Comparison of ENCODE assay signal across 1 cellular context in the genomic region with DNA sequence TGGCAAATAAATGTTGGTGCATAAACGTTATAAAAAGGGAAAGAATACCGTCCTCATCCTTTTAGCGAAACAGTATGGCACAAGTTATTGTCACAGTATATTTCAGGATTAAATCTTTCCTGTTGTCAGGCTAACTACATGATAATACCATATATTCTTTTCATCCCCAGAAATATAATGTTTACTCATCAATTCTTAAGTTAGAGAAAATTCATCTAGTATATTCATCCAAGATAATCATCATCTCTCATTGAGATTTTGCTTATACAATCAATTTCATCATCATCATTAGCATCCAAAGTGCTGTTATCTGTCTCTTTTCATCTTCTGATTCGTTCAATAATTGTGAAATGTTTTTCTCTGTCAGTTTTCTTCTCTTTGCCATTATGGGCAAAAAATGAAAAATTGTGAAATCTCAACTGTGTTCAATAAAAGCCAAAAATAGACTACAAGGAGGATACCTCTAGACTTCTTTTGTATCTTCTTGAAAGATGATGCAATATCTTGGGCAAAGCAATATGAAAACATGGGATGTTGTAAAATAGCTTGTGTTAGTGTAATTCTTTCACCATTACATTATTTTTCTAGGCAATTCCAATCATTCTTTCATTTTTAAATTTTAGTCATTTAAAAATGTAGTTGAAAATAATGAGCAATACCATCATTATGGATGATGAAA.
TF ChIP-seq lines count a peak whose summit lies in the region.

No MANE protein-coding gene starts in this region.

TF ChIP-seq in K562, 482 proteins besides CTCF, POLR2A, EP300 and RAD21:
- TF ChIP-seq, protein P1, sequence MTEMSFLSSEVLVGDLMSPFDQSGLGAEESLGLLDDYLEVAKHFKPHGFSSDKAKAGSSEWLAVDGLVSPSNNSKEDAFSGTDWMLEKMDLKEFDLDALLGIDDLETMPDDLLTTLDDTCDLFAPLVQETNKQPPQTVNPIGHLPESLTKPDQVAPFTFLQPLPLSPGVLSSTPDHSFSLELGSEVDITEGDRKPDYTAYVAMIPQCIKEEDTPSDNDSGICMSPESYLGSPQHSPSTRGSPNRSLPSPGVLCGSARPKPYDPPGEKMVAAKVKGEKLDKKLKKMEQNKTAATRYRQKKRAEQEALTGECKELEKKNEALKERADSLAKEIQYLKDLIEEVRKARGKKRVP (CRISPR knock-in tag; IDR thresholded peaks at IDR 0.05) = peak; percentile 59; the same call in 1 of the 2 replicates
- TF ChIP-seq, protein P2, sequence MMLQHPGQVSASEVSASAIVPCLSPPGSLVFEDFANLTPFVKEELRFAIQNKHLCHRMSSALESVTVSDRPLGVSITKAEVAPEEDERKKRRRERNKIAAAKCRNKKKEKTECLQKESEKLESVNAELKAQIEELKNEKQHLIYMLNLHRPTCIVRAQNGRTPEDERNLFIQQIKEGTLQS (IDR thresholded peaks at IDR 0.05) = peak; percentile 81
- TF ChIP-seq, protein P2 (CRISPR knock-in tag; conservative IDR thresholded peaks at IDR 0.05) = no peak
- no peak for TF ChIP-seq POLR2G (IDR thresholded peaks at IDR 0.05; ENCODE audit: low read depth, low read length)
- no peak for TF ChIP-seq JUND (IDR thresholded peaks at IDR 0.05; ENCODE audit: borderline replicate concordance, low read depth, low read length)
- TF ChIP-seq JUND (tag; IDR thresholded peaks at IDR 0.05; ENCODE audit: borderline replicate concordance, low read depth, low read length) = no peak
- TF ChIP-seq ZSCAN32 (CRISPR knock-in tag; IDR thresholded peaks at IDR 0.05) = peak; percentile 79; the same call in 1 of the 2 replicates
- peak; percentile 50; the same call in 1 of the 2 replicates for TF ChIP-seq C11orf30 (IDR thresholded peaks at IDR 0.05; ENCODE audit: low read depth)
- peak; percentile 67 for TF ChIP-seq ZNF316 (IDR thresholded peaks at IDR 0.05)
- no peak for TF ChIP-seq BDP1 (IDR thresholded peaks at IDR 0.05; ENCODE audit: insufficient read depth, insufficient read length)
- TF ChIP-seq, protein P3, sequence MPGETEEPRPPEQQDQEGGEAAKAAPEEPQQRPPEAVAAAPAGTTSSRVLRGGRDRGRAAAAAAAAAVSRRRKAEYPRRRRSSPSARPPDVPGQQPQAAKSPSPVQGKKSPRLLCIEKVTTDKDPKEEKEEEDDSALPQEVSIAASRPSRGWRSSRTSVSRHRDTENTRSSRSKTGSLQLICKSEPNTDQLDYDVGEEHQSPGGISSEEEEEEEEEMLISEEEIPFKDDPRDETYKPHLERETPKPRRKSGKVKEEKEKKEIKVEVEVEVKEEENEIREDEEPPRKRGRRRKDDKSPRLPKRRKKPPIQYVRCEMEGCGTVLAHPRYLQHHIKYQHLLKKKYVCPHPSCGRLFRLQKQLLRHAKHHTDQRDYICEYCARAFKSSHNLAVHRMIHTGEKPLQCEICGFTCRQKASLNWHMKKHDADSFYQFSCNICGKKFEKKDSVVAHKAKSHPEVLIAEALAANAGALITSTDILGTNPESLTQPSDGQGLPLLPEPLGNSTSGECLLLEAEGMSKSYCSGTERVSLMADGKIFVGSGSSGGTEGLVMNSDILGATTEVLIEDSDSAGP (CRISPR knock-in tag; IDR thresholded peaks at IDR 0.05) = no peak
- no peak for TF ChIP-seq ZNF354B (CRISPR knock-in tag; IDR thresholded peaks at IDR 0.05)
- peak; percentile 88 for TF ChIP-seq CEBPB (tag; IDR thresholded peaks at IDR 0.05)
- TF ChIP-seq CEBPG (CRISPR knock-in tag; IDR thresholded peaks at IDR 0.05) = no peak
- peak; percentile 84 to 93 for TF ChIP-seq CEBPG (tag; conservative IDR thresholded peaks at IDR 0.05 in 1 of 2, IDR thresholded peaks at IDR 0.05 in 1 of 2)
